26 cellular contexts compared by ENCODE assay signal in genomic region chr6:46808806-46809205, GRCh38. TPM values are rescaled to one million over a fixed set of nuclear protein-coding genes. Genes with fewer than 3 reads are reported as not detected.
"Had no signal": no experiment of that assay in that cellular context is flagged by ENCODE, and none has a peak within 500 bp of the region (broad histone marks: within the 10 kb centered on the region; RNA-seq: fewer than 3 reads in every experiment).

No MANE protein-coding gene starts in this region.

- ATAC-seq: activated CD4-positive, alpha-beta T cell treated with anti-CD3 and anti-CD28 coated beads for 36 hours; activated T-cell treated with anti-CD3 and anti-CD28 coated beads, Interleukin-2, amount 50 U/mL, for 4 hours; foreskin keratinocyte; naive thymus-derived CD8-positive, alpha-beta T cell had no signal

- H3K4me1 ChIP-seq: adrenal gland, foreskin keratinocyte, neural progenitor cell, sigmoid colon, testis had no signal

- H3K9me3 ChIP-seq: adrenal gland, testis had no signal

- H3K36me3 ChIP-seq: adrenal gland, neural progenitor cell, sigmoid colon had no signal

- DNase-seq: activated B cell treated with CpG ODN at 0.5 μM for 24 hours; activated CD4-positive, alpha-beta T cell treated with anti-CD3 and anti-CD28 coated beads for 36 hours; activated CD4-positive, alpha-beta T cell treated with anti-CD3 and anti-CD28 coated beads, Interleukin-2, amount 50 U/mL, for 4 hours; activated CD8-positive, alpha-beta memory T cell treated with anti-CD3 and anti-CD28 coated beads, Interleukin-2, amount 50 U/mL, for 48 hours; activated naive CD4-positive, alpha-beta T cell; activated T-cell treated with anti-CD3 and anti-CD28 coated beads, Interleukin-2, amount 50 U/mL, for 4 hours; adrenal gland; central memory CD4-positive, alpha-beta T cell; dermis blood vessel endothelial cell; effector memory CD4-positive, alpha-beta T cell; foreskin keratinocyte; immature natural killer cell; naive thymus-derived CD8-positive, alpha-beta T cell; retina; sigmoid colon; stimulated activated CD4-positive, alpha-beta T cell treated with anti-CD3 and anti-CD28 coated beads, Interleukin-4, amount 100 ng/mL, for 1 hour; stimulated activated naive CD4-positive, alpha-beta T cell; T1000; testis had no signal

- H3K27ac ChIP-seq: adrenal gland, foreskin keratinocyte, hepatocyte, neural progenitor cell, sigmoid colon, testis had no signal

- H3K4me3 ChIP-seq: adrenal gland, hepatocyte, neural progenitor cell, sigmoid colon, testis had no signal

- H3K27me3 ChIP-seq: adrenal gland, foreskin keratinocyte, hepatocyte, neural progenitor cell, sigmoid colon, testis had no signal

RNA-seq across cellular contexts. Expression of gene MEP1A, which starts 15.6 kb away (rescaled TPM):
- total RNA-seq: activated B cell treated with CpG ODN at 0.5 μM for 24 hours; activated CD4-positive, alpha-beta T cell treated with anti-CD3 and anti-CD28 coated beads for 36 hours; activated CD8-positive, alpha-beta memory T cell treated with anti-CD3 and anti-CD28 coated beads for 36 hours; activated T-cell treated with anti-CD3 and anti-CD28 coated beads, Interleukin-2, amount 50 U/mL, for 4 hours; activated T-helper 2 cell treated with anti-CD3 and anti-CD28 coated beads, Interferon-gamma antibody, Interleukin-2, Interleukin-4, amounts not matched to agents 10 μg/mL and 5 μg/mL and 100 μg/mL, durations not matched to agents 14 hours and 24 hours and 36 hours; adrenal gland; astrocyte; dermis blood vessel endothelial cell; foreskin keratinocyte; kidney epithelial cell; naive thymus-derived CD8-positive, alpha-beta T cell; omental fat pad had no signal
